ENCODE assay signal across 30 cellular contexts in genomic region chr16:62050793-62051192, GRCh38. TPM values are rescaled to one million over a fixed set of nuclear protein-coding genes. Genes with fewer than 3 reads are reported as not detected.
"Had no signal": no experiment of that assay in that cellular context is flagged by ENCODE, and none has a peak within 500 bp of the region (broad histone marks: within the 10 kb centered on the region; RNA-seq: fewer than 3 reads in every experiment).

No MANE protein-coding gene starts in this region.

- H3K27me3 ChIP-seq: esophagus squamous epithelium, left lung, ovary, sigmoid colon, testis, upper lobe of left lung had no signal

- FAIRE-seq: endometrium, frontal cortex, islet of Langerhans, urothelium cell line had no signal

- H3K36me3 ChIP-seq: esophagus squamous epithelium, left lung, ovary, sigmoid colon, tibial artery, upper lobe of left lung had no signal

- DNase-seq: dermis blood vessel endothelial cell; effector memory CD4-positive, alpha-beta T cell; erythroblast; esophagus squamous epithelium; hypothalamus; left cardiac atrium; left lung; mesenchymal stem cell; midbrain; naive thymus-derived CD4-positive, alpha-beta T cell; occipital lobe; ovary; posterior cingulate gyrus; psoas muscle; right cardiac atrium; sigmoid colon; stimulated activated CD4-positive, alpha-beta T cell treated with anti-CD3 and anti-CD28 coated beads, Interleukin-2, amount 100 ng/mL, for 24 hours; stimulated activated CD4-positive, alpha-beta T cell treated with anti-CD3 and anti-CD28 coated beads, Interleukin-4, amount 100 ng/mL, for 24 hours; stimulated activated naive CD8-positive, alpha-beta T cell treated with anti-CD3 and anti-CD28 coated beads, Interleukin-15, Interleukin-2, amounts not matched to agents 100 U/mL and 50 U/mL, for 24 hours; substantia nigra; testis; tibial artery; upper lobe of left lung had no signal

- ATAC-seq: left cardiac atrium; left lung; naive thymus-derived CD4-positive, alpha-beta T cell; psoas muscle; right cardiac atrium; stimulated activated memory B cell treated with anti-CD40 and anti-IgM and Interleukin-4, amounts not matched to agents 10 μg/mL and 1 μg/mL and 100 μg/mL, for 72 hours; stimulated activated naive CD8-positive, alpha-beta T cell treated with anti-CD3 and anti-CD28 coated beads, Interleukin-15, Interleukin-2, amounts not matched to agents 100 U/mL and 50 U/mL, for 24 hours had no signal

- H3K27ac ChIP-seq: coronary artery, esophagus squamous epithelium, left lung, ovary, psoas muscle, sigmoid colon, testis, tibial artery, upper lobe of left lung had no signal

- H3K9me3 ChIP-seq: left lung, ovary, psoas muscle, sigmoid colon, testis, tibial artery, upper lobe of left lung had no signal

- H3K4me1 ChIP-seq: esophagus squamous epithelium, left lung, psoas muscle, sigmoid colon, testis, tibial artery, upper lobe of left lung had no signal

- H3K4me3 ChIP-seq: coronary artery, esophagus squamous epithelium, left lung, ovary, psoas muscle, sigmoid colon, testis, tibial artery, upper lobe of left lung had no signal

RNA-seq across cellular contexts. Expression of gene CDH8, which starts 14.6 kb away (rescaled TPM):
- total RNA-seq: dermis blood vessel endothelial cell, lung microvascular endothelial cell, right cardiac atrium had no signal
- polyA plus RNA-seq: naive thymus-derived CD4-positive, alpha-beta T cell had no signal
